8 cellular contexts compared by ENCODE assay signal in the genomic region with DNA sequence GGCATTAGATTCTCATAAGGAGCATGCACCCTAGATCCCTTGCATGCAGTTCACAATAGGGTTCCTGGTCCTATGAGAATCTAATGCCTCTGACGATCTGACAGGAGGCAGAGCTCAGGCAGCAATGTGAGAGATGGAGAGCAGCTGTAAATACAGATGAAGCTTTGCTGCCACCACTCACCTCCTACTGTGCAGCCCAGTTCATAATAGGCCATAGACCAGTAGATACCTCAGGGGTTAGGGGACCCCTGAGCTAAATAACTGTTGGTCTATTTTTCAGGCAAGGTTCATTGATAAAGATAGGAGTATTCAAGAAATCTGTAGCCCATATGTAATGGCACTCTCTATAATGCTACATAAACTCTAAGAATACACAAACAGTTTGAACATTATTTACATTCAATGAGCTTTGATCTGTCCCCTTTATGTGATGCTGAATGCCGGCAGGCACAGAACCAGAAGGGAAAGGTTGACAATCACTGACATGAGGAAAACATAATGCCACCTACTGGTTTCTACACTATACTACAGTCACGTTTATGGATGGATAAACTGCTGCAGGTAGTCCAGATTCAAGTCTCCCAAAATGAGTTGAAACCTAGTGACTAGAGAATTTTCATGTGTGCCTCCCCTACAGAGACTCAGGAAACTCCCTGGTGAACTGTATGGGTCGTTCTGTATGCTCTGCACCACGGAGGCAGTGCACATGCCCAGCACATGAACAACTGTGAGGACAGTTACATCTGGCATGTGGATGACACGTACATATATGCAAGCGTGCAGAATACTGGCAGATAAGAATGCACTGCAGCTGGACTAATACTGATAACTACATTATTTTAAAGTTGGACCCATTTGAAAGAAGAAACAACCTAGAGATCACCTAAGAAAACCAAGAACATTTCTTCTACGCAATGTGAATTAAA.
DNase-seq lines count a peak whose midpoint lies in the region; ATAC-seq and TF ChIP-seq lines count a peak whose summit lies in the region.

No MANE protein-coding gene starts in this region.

- H3K23ac ChIP-seq in IMR-90 (ENCODE audit: low read depth, low read length), result no peak overlapping the region

- H2BK20ac ChIP-seq in IMR-90 (ENCODE audit: low read depth, low read length), result no peak overlapping the region

- no TSS peak for BruUV-seq in IMR-90 (replicated peaks; lab: Mats Ljungman, UMichigan)

- H3K9me3 ChIP-seq in IMR-90 (ENCODE audit: control insufficient read depth, insufficient read depth, low read length), result no peaks in the 10 kb centered on the region
- H3K9me3 ChIP-seq in prostate gland, result no peaks in the 10 kb centered on the region

- no peak overlapping the region for H3K14ac ChIP-seq in IMR-90 (replicated peaks; ENCODE audit: low read depth, low read length)

- no peak overlapping the region for H3K56ac ChIP-seq in IMR-90 (ENCODE audit: extremely low read depth, insufficient read depth, low read length)

- CTCF ChIA-PET in IMR-90 (lab: Yijun Ruan, JAX), result interaction anchor here (1.1 to 1.5 kb wide), 7 partner anchors 9 to 239 kb away, joined by 3 to 7 read pairs (median 3); no protein-coding TSS in a partner anchor
- CTCF ChIA-PET in activated CD4-positive, alpha-beta memory T cell treated with anti-CD3 and anti-CD28 coated beads, Interleukin-2, amount 10 ng/mL, durations not matched to agents 7 days and 5 days (lab: Charles Lee), result interaction anchor here (0.8 to 2.5 kb wide), 9 partner anchors 9 to 212 kb away, joined by 3 to 15 read pairs (median 4); no protein-coding TSS in a partner anchor

- peak; percentile 44; the same call in 1 of the 2 replicates for TF ChIP-seq RAD21 in IMR-90 (IDR thresholded peaks at IDR 0.05; ENCODE audit: low read length)

- peaks cover 20% of the 10 kb centered on the region for H3K36me3 ChIP-seq in IMR-90 (ENCODE audit: control insufficient read depth, insufficient read depth, low read length)
- no peaks in the 10 kb centered on the region for H3K36me3 ChIP-seq in prostate gland

- no peaks in the 10 kb centered on the region for H3K9me3 Mint-ChIP-seq in activated CD4-positive, alpha-beta memory T cell treated with anti-CD3 and anti-CD28 coated beads, Interleukin-2, amount 10 ng/mL, durations not matched to agents 7 days and 5 days

- peak; percentile 44 for TF ChIP-seq CTCF in IMR-90 (conservative IDR thresholded peaks at IDR 0.05; ENCODE audit: low read depth, low read length)
- peak; percentile 19 to 63 (median 48) for TF ChIP-seq CTCF in prostate gland (IDR thresholded peaks at IDR 0.05)

- no peak overlapping the region for H2BK120ac ChIP-seq in IMR-90 (ENCODE audit: low read depth, low read length)

- H2AK5ac ChIP-seq in IMR-90 (ENCODE audit: low read depth, low read length), result no peak overlapping the region

- H3K27me3 ChIP-seq in IMR-90 (ENCODE audit: control insufficient read depth, insufficient read depth, low read length), result no peaks in the 10 kb centered on the region
- no peaks in the 10 kb centered on the region for H3K27me3 ChIP-seq in prostate gland (replicated peaks; ENCODE audit: insufficient read depth)

- no peak overlapping the region for H3K18ac ChIP-seq in IMR-90 (ENCODE audit: low read depth, low read length)

- DNase-seq in DMS 273 (lab: John Stamatoyannopoulos, UW; ENCODE audit: unreplicated experiment) (peak; percentile 40), DMS 273 treated with DMSO at 0.1 percent for 48 hours (lab: John Stamatoyannopoulos, UW) (no peak), IMR-90 (peak; percentile 39), RPMI7951 (ENCODE audit: low read depth) (peak; percentile 35), fibroblast of gingiva (ENCODE audit: low read depth) (peak; percentile 14), prostate gland (ENCODE audit: low spot score) (no peak)
- no peak for DNase-seq in activated CD4-positive, alpha-beta memory T cell treated with anti-CD3 and anti-CD28 coated beads, Interleukin-2, amount 10 ng/mL, durations not matched to agents 7 days and 5 days

- H3K79me1 ChIP-seq in IMR-90 (ENCODE audit: low read depth in 1 of 2, low read length in 2 of 2), result peaks cover 12 to 33% of the 10 kb centered on the region in 2 experiments

- WGBS in IMR-90 (ENCODE audit: extremely low coverage in 2 of 2, insufficient read length in 1 of 2), 2 experiments, result 48% methylated on average over 2 of the region's 8 CpGs; no CpG with 5 or more reads in 1 of the 2 experiments
- 59% methylated on average over 8 of the region's 8 CpGs for WGBS in prostate gland

- H4K8ac ChIP-seq in IMR-90 (ENCODE audit: low read depth in 2 of 2, low read length in 2 of 2), result no peak overlapping the region; a peak in 1 of 4 replicates

- H3K36me3 Mint-ChIP-seq in activated CD4-positive, alpha-beta memory T cell treated with anti-CD3 and anti-CD28 coated beads, Interleukin-2, amount 10 ng/mL, durations not matched to agents 7 days and 5 days (ENCODE audit: low read depth), result no peaks in the 10 kb centered on the region

- H4K5ac ChIP-seq in IMR-90 (ENCODE audit: low read depth, low read length), result no peak overlapping the region

- no peak overlapping the region for H2BK15ac ChIP-seq in IMR-90 (ENCODE audit: low read depth, low read length)

- H3K9ac ChIP-seq in IMR-90 (ENCODE audit: low read depth, low read length), result no peak overlapping the region

- H2AFZ ChIP-seq in IMR-90 (replicated peaks; ENCODE audit: low read length, poor library complexity), result no peak overlapping the region

- no peak overlapping the region for H3K4ac ChIP-seq in IMR-90 (ENCODE audit: low read depth, low read length)

- H3K4me1 Mint-ChIP-seq in activated CD4-positive, alpha-beta memory T cell treated with anti-CD3 and anti-CD28 coated beads, Interleukin-2, amount 10 ng/mL, durations not matched to agents 7 days and 5 days, result no peaks in the 10 kb centered on the region

- H3K4me3 ChIP-seq in IMR-90 (ENCODE audit: insufficient read depth, low read depth, low read length) (no peak overlapping the region), prostate gland (no peak overlapping the region)

- dilution Hi-C loops in IMR-90 (cut with HindIII; ENCODE audit: low sequenced_read_pairs, unreplicated experiment), result no loop called here

- H4K20me1 ChIP-seq in IMR-90 (ENCODE audit: insufficient read depth, low read length), result peaks cover 9% of the 10 kb centered on the region; the same call in 1 of the 2 replicates

- ATAC-seq in GM21619 (IDR thresholded peaks at IDR 0.05; ENCODE audit: unreplicated experiment), result peak; percentile 91
- ATAC-seq in IMR-90 (ENCODE audit: low read depth), result peak; percentile 70

- peaks cover 2% of the 10 kb centered on the region; the same call in 1 of the 2 replicates for H3K4me1 ChIP-seq in IMR-90 (ENCODE audit: control insufficient read depth, insufficient read depth, low read length)
- no peaks in the 10 kb centered on the region for H3K4me1 ChIP-seq in prostate gland (replicated peaks)

- no peak overlapping the region for H2AK9ac ChIP-seq in IMR-90 (replicated peaks; ENCODE audit: low read depth, low read length, poor library complexity)

- in situ Hi-C loops in IMR-90 (cut with MboI; ENCODE audit: low sequenced_read_pairs), result loop anchor here (10.0 to 25.0 kb wide), 2 partner anchors 216 to 583 kb away; no protein-coding TSS in a partner anchor

- intact Hi-C loops in IMR-90 (cut with micrococcal nuclease), result loop anchor here (5.0 kb wide), 1 partner anchor 213 kb away; no protein-coding TSS in a partner anchor
- intact Hi-C loops in prostate gland (cut with DNase I), result no loop called here

- H3K9me1 ChIP-seq in IMR-90 (ENCODE audit: insufficient read depth, low read length), result no peaks in the 10 kb centered on the region

- H2BK5ac ChIP-seq in IMR-90 (ENCODE audit: low read depth, low read length, poor library complexity, severe bottlenecking), result no peak overlapping the region

- H3K27me3 Mint-ChIP-seq in activated CD4-positive, alpha-beta memory T cell treated with anti-CD3 and anti-CD28 coated beads, Interleukin-2, amount 10 ng/mL, durations not matched to agents 7 days and 5 days, result no peaks in the 10 kb centered on the region

- POLR2A ChIA-PET in IMR-90 (lab: Charles Lee; ENCODE audit: unreplicated experiment), result no interaction called here
- POLR2A ChIA-PET in activated CD4-positive, alpha-beta memory T cell treated with anti-CD3 and anti-CD28 coated beads, Interleukin-2, amount 10 ng/mL, durations not matched to agents 7 days and 5 days (lab: Charles Lee), result interaction anchor here (0.8 kb wide), 1 partner anchor 213 kb away, joined by 3 read pairs; no protein-coding TSS in a partner anchor

- H3K27ac Mint-ChIP-seq in activated CD4-positive, alpha-beta memory T cell treated with anti-CD3 and anti-CD28 coated beads, Interleukin-2, amount 10 ng/mL, durations not matched to agents 7 days and 5 days, result no peak overlapping the region

- H4K91ac ChIP-seq in IMR-90 (ENCODE audit: insufficient read depth, low read depth, low read length), result no peak overlapping the region

- TF ChIP-seq POLR2A in IMR-90 (IDR thresholded peaks at IDR 0.05; ENCODE audit: low read depth, low read length) (no peak), prostate gland (IDR thresholded peaks at IDR 0.05) (no peak)

- H3K27ac ChIP-seq in IMR-90 (ENCODE audit: insufficient read depth, low read length) (no peak overlapping the region), prostate gland (no peak overlapping the region)

- no peak overlapping the region for H3K4me3 Mint-ChIP-seq in activated CD4-positive, alpha-beta memory T cell treated with anti-CD3 and anti-CD28 coated beads, Interleukin-2, amount 10 ng/mL, durations not matched to agents 7 days and 5 days

- no peak overlapping the region for H3K4me2 ChIP-seq in IMR-90 (ENCODE audit: low read depth, low read length)

TF ChIP-seq in IMR-90, 13 proteins besides CTCF, POLR2A, EP300 and RAD21:
- peak; percentile 42 for TF ChIP-seq SMC3 (IDR thresholded peaks at IDR 0.05; ENCODE audit: low read depth, low read length)
- TF ChIP-seq USF2 (IDR thresholded peaks at IDR 0.05; ENCODE audit: low read depth, low read length), result no peak

Comparison
In these comparisons a context has a peak if more than half of its experiments do, and no peak if none do; other contexts are left out.
1. DNase-seq: peak in DMS 273 (single experiment), IMR-90 (single experiment), RPMI7951 (single experiment) and fibroblast of gingiva (single experiment); none in DMS 273 treated with DMSO at 0.1 percent for 48 hours (single experiment), prostate gland (single experiment) and activated CD4-positive, alpha-beta memory T cell treated with anti-CD3 and anti-CD28 coated beads, Interleukin-2, amount 10 ng/mL, durations not matched to agents 7 days and 5 days (single experiment).